Comparison of ENCODE assay signal across 15 cellular contexts in the genomic region with DNA sequence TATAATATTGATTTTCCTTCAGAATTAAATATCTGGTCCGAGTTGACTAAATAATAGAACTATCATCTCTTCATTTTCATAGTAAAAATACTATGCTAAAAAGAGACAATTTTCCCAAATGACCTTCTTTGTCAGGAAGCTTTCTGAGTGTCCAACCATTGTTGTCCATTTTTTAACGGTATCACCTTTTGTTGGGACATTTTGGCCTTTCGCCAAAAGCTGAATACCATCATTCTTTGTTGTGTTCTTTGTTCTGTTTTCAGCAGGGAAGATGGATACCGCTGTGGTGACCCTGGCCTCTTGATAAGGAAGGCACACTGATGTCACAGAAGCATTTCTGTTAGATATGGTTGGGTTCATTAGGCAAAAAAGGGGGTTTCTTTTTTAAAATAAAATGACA.
DNase-seq lines count a peak whose midpoint lies in the region; ATAC-seq and TF ChIP-seq lines count a peak whose summit lies in the region.
"Had no signal": no experiment of that assay in that cellular context is flagged by ENCODE, and none has a peak within 500 bp of the region (broad histone marks: within the 10 kb centered on the region; RNA-seq: fewer than 3 reads in every experiment).

No MANE protein-coding gene starts in this region.

- H3K27me3 Mint-ChIP-seq in neural progenitor cell (ENCODE audit: insufficient read depth, low read depth): no peaks in the 10 kb centered on the region
- H3K27me3 Mint-ChIP-seq: CD4-positive, CD25-positive, alpha-beta regulatory T cell; CD8-positive, alpha-beta memory T cell had no signal

- H3F3A ChIP-seq in neural progenitor cell (ENCODE audit: low read depth): no peaks in the 10 kb centered on the region

- no peak for TF ChIP-seq EP300 in Ishikawa (IDR thresholded peaks at IDR 0.05; ENCODE audit: borderline replicate concordance)

- no peak overlapping the region for H3K4me3 ChIP-seq in neural progenitor cell
- H3K4me3 ChIP-seq: GM23248, HAP-1 had no signal

- no peaks in the 10 kb centered on the region for H3K79me2 ChIP-seq in neural progenitor cell (ENCODE audit: low read depth)

- TF ChIP-seq RAD21 in Ishikawa (IDR thresholded peaks at IDR 0.05; ENCODE audit: low read depth): no peak

- no peaks in the 10 kb centered on the region for H3K27me3 ChIP-seq in neural progenitor cell
- H3K27me3 ChIP-seq: BE2C had no signal

- H3K36me3 Mint-ChIP-seq in neural progenitor cell: no peaks in the 10 kb centered on the region
- H3K36me3 Mint-ChIP-seq: CD4-positive, CD25-positive, alpha-beta regulatory T cell had no signal

- no peak overlapping the region for H3K27ac ChIP-seq in neural progenitor cell
- H3K27ac ChIP-seq: GM23248, HL-60 had no signal

- TF ChIP-seq CTCF in neural progenitor cell (IDR thresholded peaks at IDR 0.05): no peak

- H2AFZ ChIP-seq in neural progenitor cell (replicated peaks): no peak overlapping the region
- H2AFZ ChIP-seq: GM23248 had no signal

- no peak overlapping the region for H3K27ac Mint-ChIP-seq in neural progenitor cell
- H3K27ac Mint-ChIP-seq: CD4-positive, CD25-positive, alpha-beta regulatory T cell; CD8-positive, alpha-beta memory T cell had no signal

- H3K4me1 Mint-ChIP-seq in neural progenitor cell: peaks cover 3% of the 10 kb centered on the region
- H3K4me1 Mint-ChIP-seq: CD4-positive, CD25-positive, alpha-beta regulatory T cell; CD8-positive, alpha-beta memory T cell had no signal

- no peaks in the 10 kb centered on the region for H3K9me3 Mint-ChIP-seq in neural progenitor cell

- no peaks in the 10 kb centered on the region for H4K20me1 ChIP-seq in neural progenitor cell (ENCODE audit: low read depth)

- H3K36me3 ChIP-seq in neural progenitor cell: no peaks in the 10 kb centered on the region
- H3K36me3 ChIP-seq: BE2C, HAP-1 had no signal

- no peak overlapping the region for H3K9ac ChIP-seq in neural progenitor cell
- H3K9ac ChIP-seq: GM23248 had no signal

- H3K4me2 ChIP-seq in neural progenitor cell: no peak overlapping the region

- ATAC-seq in HG02759 (IDR thresholded peaks at IDR 0.05; ENCODE audit: unreplicated experiment) (no peak), HG02623 (IDR thresholded peaks at IDR 0.05; ENCODE audit: unreplicated experiment) (no peak)

- no peak overlapping the region for H3K4me3 Mint-ChIP-seq in neural progenitor cell
- H3K4me3 Mint-ChIP-seq: CD4-positive, CD25-positive, alpha-beta regulatory T cell; CD8-positive, alpha-beta memory T cell had no signal

- DNase-seq in COR-L47 (lab: John Stamatoyannopoulos, UW) (peak; percentile 10), NCI-H69 (lab: John Stamatoyannopoulos, UW) (peak; percentile 44), neural progenitor cell (ENCODE audit: low spot score) (peak; percentile 11)
- DNase-seq: ACHN; BE2C; C1 segment of cervical spinal cord; Caco-2; CD4-positive, CD25-positive, alpha-beta regulatory T cell; CD8-positive, alpha-beta memory T cell; GM23248 had no signal

- no peaks in the 10 kb centered on the region for H3K4me1 ChIP-seq in neural progenitor cell
- H3K4me1 ChIP-seq: BE2C, HAP-1 had no signal

- H3K9me3 ChIP-seq in neural progenitor cell (ENCODE audit: low read depth): no peaks in the 10 kb centered on the region
- H3K9me3 ChIP-seq: BE2C, Caco-2, HAP-1 had no signal

TF ChIP-seq in Ishikawa, 13 proteins besides CTCF, POLR2A, EP300 and RAD21:
- TF ChIP-seq ZBTB7A (IDR thresholded peaks at IDR 0.05; ENCODE audit: low read depth) (no peak), NFIC (IDR thresholded peaks at IDR 0.05) (0 out of 2 replicates have a peak, but pooled peaks have one; percentile 9)
